In the genomic region with DNA sequence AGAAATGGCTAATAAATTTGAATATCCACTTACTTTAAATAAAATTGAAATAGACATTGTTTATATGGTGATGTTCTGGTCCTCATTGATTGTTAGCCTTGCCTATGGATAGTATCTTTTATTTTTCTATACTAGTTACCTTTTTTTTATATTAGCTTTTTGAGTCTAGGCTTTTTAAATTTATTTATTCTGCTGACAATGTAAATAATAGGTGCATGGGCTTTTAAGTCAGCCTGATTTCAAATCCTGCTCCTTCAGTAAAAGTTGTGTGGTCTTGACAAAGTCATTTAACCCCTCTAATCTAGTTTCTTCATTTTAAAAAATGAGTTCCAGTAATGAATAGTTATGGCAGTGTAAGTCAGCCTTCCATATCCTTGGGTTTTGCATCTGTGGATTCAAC, we compare ENCODE assay signal across 26 cellular contexts. TPM values are rescaled to one million over a fixed set of nuclear protein-coding genes. Genes with fewer than 3 reads are reported as not detected.
DNase-seq lines count a peak whose midpoint lies in the region; ATAC-seq, FAIRE-seq and TF ChIP-seq lines count a peak whose summit lies in the region.
"Had no signal": no experiment of that assay in that cellular context is flagged by ENCODE, and none has a peak within 500 bp of the region (broad histone marks: within the 10 kb centered on the region; RNA-seq: fewer than 3 reads in every experiment).

No MANE protein-coding gene starts in this region.

- H4K91ac ChIP-seq in IMR-90 (ENCODE audit: insufficient read depth, low read depth, low read length): no peak overlapping the region

- H4K20me1 ChIP-seq in HepG2 (ENCODE audit: insufficient read depth, low read length) (no peaks in the 10 kb centered on the region), IMR-90 (ENCODE audit: insufficient read depth, low read length) (no peaks in the 10 kb centered on the region)
- H4K20me1 ChIP-seq: BLaER1 had no signal

- H3K4me2 ChIP-seq in HepG2 (ENCODE audit: low read depth, low read length) (no peak overlapping the region), IMR-90 (ENCODE audit: low read depth, low read length) (no peak overlapping the region)
- H3K4me2 ChIP-seq: BLaER1 had no signal

- no peaks in the 10 kb centered on the region for H3K79me2 ChIP-seq in HepG2 (ENCODE audit: insufficient read depth, low read length)

- H3K9ac ChIP-seq in HepG2 (ENCODE audit: insufficient read depth, low read depth, low read length): no peak overlapping the region
- H3K9ac ChIP-seq in IMR-90 (ENCODE audit: low read depth, low read length): no peak overlapping the region
- H3K9ac ChIP-seq: BLaER1 had no signal

- H3K23ac ChIP-seq in IMR-90 (ENCODE audit: low read depth, low read length): no peak overlapping the region

- TF ChIP-seq POLR2A in HepG2 (IDR thresholded peaks at IDR 0.05; ENCODE audit: insufficient read depth in 1 of 2, low read depth in 2 of 2, low read length in 2 of 2) (no peak), right lobe of liver (IDR thresholded peaks at IDR 0.05) (no peak), IMR-90 (IDR thresholded peaks at IDR 0.05; ENCODE audit: low read depth, low read length) (no peak)

- no peak overlapping the region for H2BK15ac ChIP-seq in IMR-90 (ENCODE audit: low read depth, low read length)

- H2BK5ac ChIP-seq in IMR-90 (ENCODE audit: low read depth, low read length, poor library complexity, severe bottlenecking): no peak overlapping the region

- H3K4me1 ChIP-seq in HepG2 (ENCODE audit: insufficient read depth, low read length) (no peaks in the 10 kb centered on the region), right lobe of liver (no peaks in the 10 kb centered on the region), IMR-90 (ENCODE audit: control insufficient read depth, insufficient read depth, low read length) (no peaks in the 10 kb centered on the region)
- H3K4me1 ChIP-seq: BE2C, BLaER1 had no signal

- intact Hi-C loops in HepG2 (cut with micrococcal nuclease; ENCODE audit: unreplicated experiment): no loop called here
- intact Hi-C loops in right lobe of liver (cut with DNase I): no loop called here
- intact Hi-C loops in IMR-90 (cut with micrococcal nuclease): no loop called here
- intact Hi-C loops in posterior vena cava (cut with DNase I): no loop called here

- H3K14ac ChIP-seq in IMR-90 (replicated peaks; ENCODE audit: low read depth, low read length): no peak overlapping the region

- H3K9me3 ChIP-seq in HepG2 (ENCODE audit: low read length): no peaks in the 10 kb centered on the region
- H3K9me3 ChIP-seq in right lobe of liver: no peaks in the 10 kb centered on the region
- no peaks in the 10 kb centered on the region for H3K9me3 ChIP-seq in IMR-90 (ENCODE audit: control insufficient read depth, insufficient read depth, low read length)
- H3K9me3 ChIP-seq: BE2C, BLaER1 had no signal

- TF ChIP-seq CTCF in HepG2 (CRISPR knock-in tag; IDR thresholded peaks at IDR 0.05): no peak
- no peak for TF ChIP-seq CTCF in right lobe of liver (IDR thresholded peaks at IDR 0.05)
- TF ChIP-seq CTCF in IMR-90 (conservative IDR thresholded peaks at IDR 0.05; ENCODE audit: low read depth, low read length): no peak

- dilution Hi-C loops in IMR-90 (cut with HindIII; ENCODE audit: low sequenced_read_pairs, unreplicated experiment): no loop called here

- POLR2A ChIA-PET in HepG2 (lab: Yijun Ruan, JAX) (no interaction called here), IMR-90 (lab: Charles Lee; ENCODE audit: unreplicated experiment) (no interaction called here)

- H3K18ac ChIP-seq in IMR-90 (ENCODE audit: low read depth, low read length): no peak overlapping the region

- no peak overlapping the region for H3K4ac ChIP-seq in IMR-90 (ENCODE audit: low read depth, low read length)

- no peak overlapping the region for H2AK5ac ChIP-seq in IMR-90 (ENCODE audit: low read depth, low read length)

- DNase-seq in HepG2 (ENCODE audit: low spot score) (no peak), right lobe of liver (no peak), IMR-90 (no peak), GM19238 (ENCODE audit: insufficient read length, low spot score) (no peak), posterior vena cava (ENCODE audit: low spot score) (no peak)
- DNase-seq: ACHN; BE2C; C1 segment of cervical spinal cord; CD4-positive, alpha-beta memory T cell; CD4-positive, CD25-positive, alpha-beta regulatory T cell; CD8-positive, alpha-beta memory T cell; COR-L47; DMS 273 treated with DMSO at 0.1 percent for 48 hours; DMS153; DMS53; DMS79; DND-41; EL; GF-D8 had no signal

- no peak overlapping the region for H2BK120ac ChIP-seq in IMR-90 (ENCODE audit: low read depth, low read length)

- FAIRE-seq in HepG2 (lab: Jason Lieb, UNC) (no peak), islet of Langerhans (lab: Jason Lieb, UNC) (peak; percentile 5)
- FAIRE-seq: GM12891 had no signal

- H3K79me1 ChIP-seq in IMR-90 (ENCODE audit: low read depth in 1 of 2, low read length in 2 of 2): no peaks in the 10 kb centered on the region; a peak in 1 of 4 replicates

- no peak overlapping the region for H2BK20ac ChIP-seq in IMR-90 (ENCODE audit: low read depth, low read length)

- H3K56ac ChIP-seq in IMR-90 (ENCODE audit: extremely low read depth, insufficient read depth, low read length): no peak overlapping the region

- peaks cover 11 to 41% of the 10 kb centered on the region in 2 experiments for H3K36me3 ChIP-seq in HepG2 (replicated peaks in 1 of 2; ENCODE audit: control insufficient read depth in 1 of 2, insufficient read depth in 2 of 2, low read length in 2 of 2)
- peaks cover 0 to 18% (median 0%) of the 10 kb centered on the region in 4 donors for H3K36me3 ChIP-seq in right lobe of liver
- peaks cover 7% of the 10 kb centered on the region; the same call in 1 of the 2 replicates for H3K36me3 ChIP-seq in IMR-90 (ENCODE audit: control insufficient read depth, insufficient read depth, low read length)

- H2AK9ac ChIP-seq in IMR-90 (replicated peaks; ENCODE audit: low read depth, low read length, poor library complexity): no peak overlapping the region

- BruUV-seq in HepG2 (replicated peaks; lab: Mats Ljungman, UMichigan): no TSS peak
- BruUV-seq in IMR-90 (replicated peaks; lab: Mats Ljungman, UMichigan): no TSS peak

- no peak overlapping the region for H3K4me3 ChIP-seq in HepG2 (replicated peaks in 1 of 3; ENCODE audit: insufficient read depth in 1 of 3, low read depth in 2 of 3, low read length in 3 of 3)
- H3K4me3 ChIP-seq in right lobe of liver: no peak overlapping the region
- no peak overlapping the region for H3K4me3 ChIP-seq in IMR-90 (ENCODE audit: insufficient read depth, low read depth, low read length)
- H3K4me3 ChIP-seq: BLaER1 had no signal

- no peak overlapping the region for H4K8ac ChIP-seq in IMR-90 (ENCODE audit: low read depth in 2 of 2, low read length in 2 of 2)

- TF ChIP-seq EP300 in HepG2 (IDR thresholded peaks at IDR 0.05; ENCODE audit: low read depth in 2 of 2, low read length in 2 of 2) (no peak), HepG2 (CRISPR knock-in tag; IDR thresholded peaks at IDR 0.05; ENCODE audit: borderline replicate concordance) (no peak)

- in situ Hi-C loops in HepG2 (cut with HindIII; ENCODE audit: extremely low pct_ligation_motif_present, low pct_unique_long_range_greater_than_20kb): no loop called here
- in situ Hi-C loops in IMR-90 (cut with MboI; ENCODE audit: low sequenced_read_pairs): no loop called here

- H2AFZ ChIP-seq in HepG2 (ENCODE audit: low read length) (no peak overlapping the region), IMR-90 (replicated peaks; ENCODE audit: low read length, poor library complexity) (no peak overlapping the region)

- ATAC-seq in HepG2: no peak
- ATAC-seq in right lobe of liver: no peak
- ATAC-seq in IMR-90 (ENCODE audit: low read depth): no peak

- TF ChIP-seq RAD21 in HepG2 (CRISPR knock-in tag; IDR thresholded peaks at IDR 0.05) (no peak), IMR-90 (IDR thresholded peaks at IDR 0.05; ENCODE audit: low read length) (no peak)

- no peak overlapping the region for H4K5ac ChIP-seq in IMR-90 (ENCODE audit: low read depth, low read length)

- CTCF ChIA-PET in HepG2 (lab: Yijun Ruan, JAX; ENCODE audit: low intra/inter-chr PET ratio, low total read pairs): no interaction called here
- CTCF ChIA-PET in IMR-90 (lab: Yijun Ruan, JAX): interaction anchor here (0.6 kb wide), 1 partner anchor 156 kb away, joined by 4 read pairs; a partner anchor contains a TSS

- H3K27ac ChIP-seq in HepG2 (ENCODE audit: extremely low read length, insufficient read depth, low read length): no peak overlapping the region
- no peak overlapping the region for H3K27ac ChIP-seq in right lobe of liver
- no peak overlapping the region for H3K27ac ChIP-seq in IMR-90 (ENCODE audit: insufficient read depth, low read length)
- H3K27ac ChIP-seq: 22Rv1, BLaER1 had no signal

- H3K27me3 ChIP-seq in HepG2 (ENCODE audit: control insufficient read depth in 1 of 2, insufficient read depth in 2 of 2, low read length in 2 of 2): no peaks in the 10 kb centered on the region
- H3K27me3 ChIP-seq in right lobe of liver: no peaks in the 10 kb centered on the region
- no peaks in the 10 kb centered on the region for H3K27me3 ChIP-seq in IMR-90 (ENCODE audit: control insufficient read depth, insufficient read depth, low read length)
- H3K27me3 ChIP-seq: BE2C, BLaER1 had no signal

- no peaks in the 10 kb centered on the region for H3K9me1 ChIP-seq in IMR-90 (ENCODE audit: insufficient read depth, low read length)

RNA-seq across cellular contexts. Expression of a gene that starts 38.6 kb away (rescaled TPM):
- total RNA-seq in HepG2 (2016; rRNA removed; fragmentation: Illumina TruSeq; extraction: Trizol): not detected in 2 replicates
- total RNA-seq in HepG2 (2016; cell fraction: cytosol; rRNA removed; fragmentation: Illumina TruSeq; extraction: Trizol; ENCODE audit: low read depth): not detected in 2 replicates
- not detected in 2 replicates for total RNA-seq in HepG2 (2016; cell fraction: insoluble cytoplasmic fraction; rRNA removed; fragmentation: Illumina TruSeq; extraction: Trizol)
- not detected in 2 replicates for total RNA-seq in HepG2 (2016; cell fraction: membrane; rRNA removed; fragmentation: Illumina TruSeq; extraction: Trizol)
- not detected in 2 replicates for total RNA-seq in HepG2 (2016; cell fraction: nucleus; rRNA removed; fragmentation: Illumina TruSeq; extraction: Trizol)
- 0.17 TPM in 1 of 2 replicates, not detected in the other for polyA plus RNA-seq in HepG2 (2011; rRNA removed)
- 0.07 TPM in 1 of 2 replicates, not detected in the other for polyA plus RNA-seq in HepG2 (2011; cell fraction: cytosol; rRNA removed)
- not detected in 2 replicates for polyA plus RNA-seq in HepG2 (2011; cell fraction: nucleus; rRNA removed)
- polyA plus RNA-seq in HepG2 (2012): 0.19 TPM in 1 of 2 replicates, not detected in the other
- polyA plus RNA-seq in HepG2 (2016; cell fraction: cytosol; fragmentation: Illumina TruSeq; extraction: Trizol; ENCODE audit: low read depth): not detected in 2 replicates
- polyA plus RNA-seq in HepG2 (2016; cell fraction: insoluble cytoplasmic fraction; fragmentation: Illumina TruSeq; extraction: Trizol; ENCODE audit: low read depth): not detected in 2 replicates
- not detected in 2 replicates for polyA plus RNA-seq in HepG2 (2016; cell fraction: membrane; fragmentation: Illumina TruSeq; extraction: Trizol; ENCODE audit: low read depth)
- polyA plus RNA-seq in HepG2 (2016; cell fraction: nucleus; fragmentation: Illumina TruSeq; extraction: Trizol; ENCODE audit: insufficient read depth, low read depth): not detected in 2 replicates
- 0.14 TPM in 1 of 2 replicates, not detected in the other for polyA minus RNA-seq in HepG2 (2011; rRNA and poly(A)+ RNA removed; ENCODE audit: low replicate concordance)
- not detected in 2 replicates for polyA minus RNA-seq in HepG2 (2011; cell fraction: cytosol; rRNA and poly(A)+ RNA removed)
- not detected in 2 replicates for polyA minus RNA-seq in HepG2 (2011; cell fraction: nucleus; rRNA and poly(A)+ RNA removed)
- under 1 TPM in 4 of 6 experiments, not detected in 2; 0.33 to 0.81 (median 0.42) TPM for total RNA-seq in right lobe of liver
- 3.2 and 3.6 TPM in 2 replicates for total RNA-seq in IMR-90 (2012; rRNA removed)
- 2.9 and 4.0 TPM in 2 replicates for polyA plus RNA-seq in IMR-90 (2012; rRNA removed)
- polyA plus RNA-seq in IMR-90 (2012; cell fraction: cytosol; rRNA removed): 3.7 and 6.3 TPM in 2 replicates
- 1.4 and 2.6 TPM in 2 replicates for polyA plus RNA-seq in IMR-90 (2012; cell fraction: nucleus; rRNA removed; ENCODE audit: low replicate concordance)
- 1 to 10 TPM; 3.9 to 6.8 TPM for total RNA-seq in posterior vena cava
- total RNA-seq: A172; CD4-positive, alpha-beta memory T cell; CD4-positive, CD25-positive, alpha-beta regulatory T cell; CD8-positive, alpha-beta memory T cell; G401 had no signal
- polyA plus RNA-seq: CD14-positive monocyte; CD4-positive, alpha-beta memory T cell; CD4-positive, CD25-positive, alpha-beta regulatory T cell; CD8-positive, alpha-beta memory T cell had no signal

RNA-seq across cellular contexts. Expression of a gene that starts 45.9 kb away (rescaled TPM):
- total RNA-seq in HepG2 (2016; rRNA removed; fragmentation: Illumina TruSeq; extraction: Trizol): 13.0 and 13.1 TPM in 2 replicates
- total RNA-seq in HepG2 (2016; cell fraction: cytosol; rRNA removed; fragmentation: Illumina TruSeq; extraction: Trizol; ENCODE audit: low read depth): 23.4 and 26.1 TPM in 2 replicates
- 12.5 and 14.7 TPM in 2 replicates for total RNA-seq in HepG2 (2016; cell fraction: insoluble cytoplasmic fraction; rRNA removed; fragmentation: Illumina TruSeq; extraction: Trizol)
- 9.6 and 11.5 TPM in 2 replicates for total RNA-seq in HepG2 (2016; cell fraction: membrane; rRNA removed; fragmentation: Illumina TruSeq; extraction: Trizol)
- 20.3 and 22.2 TPM in 2 replicates for total RNA-seq in HepG2 (2016; cell fraction: nucleus; rRNA removed; fragmentation: Illumina TruSeq; extraction: Trizol)
- polyA plus RNA-seq in HepG2 (2011; rRNA removed): 4.8 and 5.3 TPM in 2 replicates
- polyA plus RNA-seq in HepG2 (2011; cell fraction: cytosol; rRNA removed): 1.6 and 2.5 TPM in 2 replicates
- polyA plus RNA-seq in HepG2 (2011; cell fraction: nucleus; rRNA removed): 6.4 and 8.1 TPM in 2 replicates
- polyA plus RNA-seq in HepG2 (2012): 6.1 and 6.8 TPM in 2 replicates
- 0.44 and 0.66 TPM in 2 replicates for polyA plus RNA-seq in HepG2 (2016; cell fraction: cytosol; fragmentation: Illumina TruSeq; extraction: Trizol; ENCODE audit: low read depth)
- 7.1 and 7.8 TPM in 2 replicates for polyA plus RNA-seq in HepG2 (2016; cell fraction: insoluble cytoplasmic fraction; fragmentation: Illumina TruSeq; extraction: Trizol; ENCODE audit: low read depth)
- polyA plus RNA-seq in HepG2 (2016; cell fraction: membrane; fragmentation: Illumina TruSeq; extraction: Trizol; ENCODE audit: low read depth): 0.83 and 1.1 TPM in 2 replicates
- 13.4 and 14.0 TPM in 2 replicates for polyA plus RNA-seq in HepG2 (2016; cell fraction: nucleus; fragmentation: Illumina TruSeq; extraction: Trizol; ENCODE audit: insufficient read depth, low read depth)
- 1.8 and 3.2 TPM in 2 replicates for polyA minus RNA-seq in HepG2 (2011; rRNA and poly(A)+ RNA removed; ENCODE audit: low replicate concordance)
- 9.8 and 10.6 TPM in 2 replicates for polyA minus RNA-seq in HepG2 (2011; cell fraction: cytosol; rRNA and poly(A)+ RNA removed)
- 24.2 and 27.0 TPM in 2 replicates for polyA minus RNA-seq in HepG2 (2011; cell fraction: nucleus; rRNA and poly(A)+ RNA removed)
- 1 to 10 TPM in 5 of 6 experiments, under 1 TPM in 1; 0.98 to 2.5 (median 2.0) TPM for total RNA-seq in right lobe of liver
- total RNA-seq in IMR-90 (2012; rRNA removed): 5.9 and 9.4 TPM in 2 replicates
- 1.8 and 2.2 TPM in 2 replicates for polyA plus RNA-seq in IMR-90 (2012; rRNA removed)
- polyA plus RNA-seq in IMR-90 (2012; cell fraction: cytosol; rRNA removed): 0.32 and 1.3 TPM in 2 replicates
- 0.55 and 4.0 TPM in 2 replicates for polyA plus RNA-seq in IMR-90 (2012; cell fraction: nucleus; rRNA removed; ENCODE audit: low replicate concordance)
- 10 to 100 TPM; 18.3 to 23.7 TPM for total RNA-seq in posterior vena cava

RNA-seq across cellular contexts. Expression of a gene that starts 58.4 kb away (rescaled TPM):
- total RNA-seq in HepG2 (2016; rRNA removed; fragmentation: Illumina TruSeq; extraction: Trizol): 29.3 and 40.3 TPM in 2 replicates
- total RNA-seq in HepG2 (2016; cell fraction: cytosol; rRNA removed; fragmentation: Illumina TruSeq; extraction: Trizol; ENCODE audit: low read depth): 14.8 and 19.5 TPM in 2 replicates
- 31.7 and 40.3 TPM in 2 replicates for total RNA-seq in HepG2 (2016; cell fraction: insoluble cytoplasmic fraction; rRNA removed; fragmentation: Illumina TruSeq; extraction: Trizol)
- total RNA-seq in HepG2 (2016; cell fraction: membrane; rRNA removed; fragmentation: Illumina TruSeq; extraction: Trizol): 14.6 and 19.1 TPM in 2 replicates
- 32.3 and 37.7 TPM in 2 replicates for total RNA-seq in HepG2 (2016; cell fraction: nucleus; rRNA removed; fragmentation: Illumina TruSeq; extraction: Trizol)
- 11.1 and 12.5 TPM in 2 replicates for polyA plus RNA-seq in HepG2 (2011; rRNA removed)
- 3.0 and 4.2 TPM in 2 replicates for polyA plus RNA-seq in HepG2 (2011; cell fraction: cytosol; rRNA removed)
- 14.9 and 15.6 TPM in 2 replicates for polyA plus RNA-seq in HepG2 (2011; cell fraction: nucleus; rRNA removed)
- polyA plus RNA-seq in HepG2 (2012): 10.2 TPM in 2 replicates
- polyA plus RNA-seq in HepG2 (2016; cell fraction: cytosol; fragmentation: Illumina TruSeq; extraction: Trizol; ENCODE audit: low read depth): 1.1 TPM in 2 replicates
- 25.4 and 26.3 TPM in 2 replicates for polyA plus RNA-seq in HepG2 (2016; cell fraction: insoluble cytoplasmic fraction; fragmentation: Illumina TruSeq; extraction: Trizol; ENCODE audit: low read depth)
- 1.9 and 2.0 TPM in 2 replicates for polyA plus RNA-seq in HepG2 (2016; cell fraction: membrane; fragmentation: Illumina TruSeq; extraction: Trizol; ENCODE audit: low read depth)
- polyA plus RNA-seq in HepG2 (2016; cell fraction: nucleus; fragmentation: Illumina TruSeq; extraction: Trizol; ENCODE audit: insufficient read depth, low read depth): 29.9 and 34.7 TPM in 2 replicates
- polyA minus RNA-seq in HepG2 (2011; rRNA and poly(A)+ RNA removed; ENCODE audit: low replicate concordance): 2.2 and 4.4 TPM in 2 replicates
- polyA minus RNA-seq in HepG2 (2011; cell fraction: cytosol; rRNA and poly(A)+ RNA removed): 6.2 and 6.3 TPM in 2 replicates
- 31.7 and 32.1 TPM in 2 replicates for polyA minus RNA-seq in HepG2 (2011; cell fraction: nucleus; rRNA and poly(A)+ RNA removed)
- total RNA-seq in right lobe of liver: 1 to 10 TPM; 3.0 to 5.9 (median 4.3) TPM
- 13.4 and 16.4 TPM in 2 replicates for total RNA-seq in IMR-90 (2012; rRNA removed)
- 5.5 and 7.3 TPM in 2 replicates for polyA plus RNA-seq in IMR-90 (2012; rRNA removed)
- 0.92 and 1.1 TPM in 2 replicates for polyA plus RNA-seq in IMR-90 (2012; cell fraction: cytosol; rRNA removed)
- 3.2 and 16.5 TPM in 2 replicates for polyA plus RNA-seq in IMR-90 (2012; cell fraction: nucleus; rRNA removed; ENCODE audit: low replicate concordance)
- total RNA-seq in posterior vena cava: 10 to 100 TPM; 10.1 to 11.1 TPM
